In the genomic region with DNA sequence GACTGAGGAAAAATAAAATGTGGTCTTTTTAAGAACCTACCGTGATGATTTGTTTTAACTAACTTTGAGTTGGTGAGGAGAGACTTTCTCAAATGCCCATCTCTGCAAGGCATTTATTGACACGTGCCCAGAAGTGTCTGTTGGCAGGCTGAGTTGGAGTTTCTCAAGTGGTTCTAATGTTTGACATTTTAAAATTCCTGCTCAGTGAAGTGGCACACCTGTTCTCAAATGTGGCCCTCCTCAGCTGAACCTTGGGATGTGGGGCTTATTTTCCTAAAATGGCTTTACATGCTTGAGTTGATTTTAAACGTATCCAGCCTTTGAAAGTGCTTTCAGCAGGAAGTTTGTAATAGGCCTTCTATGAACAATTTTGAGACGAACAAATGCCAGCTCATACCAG, we compare ENCODE assay signal across 1 cellular context.
TF ChIP-seq lines count a peak whose summit lies in the region.

No MANE protein-coding gene starts in this region.

TF ChIP-seq in K562, 482 proteins besides CTCF, POLR2A, EP300 and RAD21:
- TF ChIP-seq, protein P1, sequence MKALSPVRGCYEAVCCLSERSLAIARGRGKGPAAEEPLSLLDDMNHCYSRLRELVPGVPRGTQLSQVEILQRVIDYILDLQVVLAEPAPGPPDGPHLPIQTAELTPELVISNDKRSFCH (CRISPR knock-in tag; IDR thresholded peaks at IDR 0.05), result no peak
- TF ChIP-seq, protein P1 (tag; IDR thresholded peaks at IDR 0.05), result no peak
- TF ChIP-seq ZZZ3 (IDR thresholded peaks at IDR 0.05) (no peak), PHB2 (IDR thresholded peaks at IDR 0.05; ENCODE audit: low read depth) (no peak)
TF ChIP-seq in K562: peak in this region for 0.
